ENCODE assay signal across 22 cellular contexts in the genomic region with DNA sequence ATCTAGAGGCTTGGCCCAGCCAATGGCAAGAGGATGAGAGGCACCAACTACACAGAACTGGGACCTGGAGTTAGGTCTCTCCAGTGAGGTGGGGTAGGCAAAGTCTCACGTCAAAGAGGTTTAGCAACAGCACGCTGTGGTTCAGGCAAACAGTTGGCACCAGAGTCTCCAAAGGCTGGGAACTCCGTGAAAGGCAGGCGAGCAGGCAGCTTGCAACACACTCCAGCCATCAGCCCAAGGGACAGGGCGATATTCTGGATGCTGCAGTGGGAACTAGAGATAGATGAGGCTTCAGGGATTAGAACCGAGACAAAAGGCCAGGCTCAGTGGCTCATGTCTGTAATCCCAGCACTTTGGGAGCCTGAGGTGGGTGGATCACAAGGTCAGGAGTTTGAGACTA.
"Had no signal": no experiment of that assay in that cellular context is flagged by ENCODE, and none has a peak within 500 bp of the region (broad histone marks: within the 10 kb centered on the region; RNA-seq: fewer than 3 reads in every experiment).

No MANE protein-coding gene starts in this region.

- H3K4me1 ChIP-seq: SJCRH30 had no signal

- ATAC-seq: activated CD4-positive, alpha-beta T cell treated with anti-CD3 and anti-CD28 coated beads for 36 hours; activated T-helper 17 cell treated with anti-CD3 and anti-CD28 coated beads, Interleukin-2, amount 50 U/mL, for 72 hours had no signal

- H3K4me3 ChIP-seq: PC-9, SJCRH30 had no signal

- H3K27ac ChIP-seq: PC-9, SJCRH30, VCaP had no signal

- H3K36me3 ChIP-seq: SJCRH30 had no signal

- DNase-seq: activated CD4-positive, alpha-beta memory T cell treated with anti-CD3 and anti-CD28 coated beads, Interleukin-2, amount 10 ng/mL, durations not matched to agents 7 days and 5 days; activated CD4-positive, alpha-beta T cell treated with anti-CD3 and anti-CD28 coated beads for 36 hours; activated CD4-positive, alpha-beta T cell treated with anti-CD3 and anti-CD28 coated beads, Interleukin-2, amount 50 U/mL, for 1 hour; activated CD4-positive, CD25-positive, alpha-beta regulatory T cell; activated gamma-delta T cell; activated naive CD4-positive, alpha-beta T cell treated with anti-CD3 and anti-CD28 coated beads, Interleukin-2, amount 10 ng/mL, durations not matched to agents 7 days and 5 days; activated naive CD8-positive, alpha-beta T cell treated with anti-CD3 and anti-CD28 coated beads for 36 hours; activated T-cell treated with anti-CD3 and anti-CD28 coated beads for 4 hours; activated T-cell treated with anti-CD3 and anti-CD28 coated beads, Interleukin-2, amount 50 U/mL, for 48 hours; caudate nucleus; KG1; NCI-H1048; NCI-H1417 treated with DMSO at 0.1 percent for 48 hours; NCI-H1694 treated with DMSO at 0.1 percent for 48 hours; NCI-H2029 treated with DMSO at 0.1 percent for 48 hours; NCI-H524; PC-9; SJCRH30; SK-N-SH; T-helper 1 cell had no signal

- H3K9me3 ChIP-seq: SJCRH30, SK-N-SH had no signal
